14 cellular contexts compared by ENCODE assay signal in the genomic region with DNA sequence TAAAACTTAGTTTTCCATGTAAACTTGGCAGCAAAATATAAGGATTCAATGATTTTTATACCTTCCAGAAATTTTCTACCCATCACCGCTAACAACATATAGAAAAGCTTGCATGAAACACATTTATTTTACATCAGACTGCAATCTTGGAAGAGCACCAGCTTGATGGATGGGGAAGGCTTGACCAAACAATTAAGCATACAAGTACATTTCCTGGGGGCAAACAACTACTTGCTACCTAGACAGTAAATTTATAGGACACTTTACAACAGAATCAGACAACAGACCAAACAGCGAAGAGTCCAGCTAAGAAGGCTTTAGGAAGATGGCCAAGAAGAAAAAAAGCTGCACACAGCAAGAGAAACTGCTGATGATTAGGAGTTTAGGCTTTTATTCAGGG. TPM values are rescaled to one million over a fixed set of nuclear protein-coding genes. Genes with fewer than 3 reads are reported as not detected.
A peak's percentile ranks its signal among the peaks of the same experiment; 100 is the strongest.
DNase-seq lines count a peak whose midpoint lies in the region; ATAC-seq and TF ChIP-seq lines count a peak whose summit lies in the region.
"Had no signal": no experiment of that assay in that cellular context is flagged by ENCODE, and none has a peak within 500 bp of the region (broad histone marks: within the 10 kb centered on the region; RNA-seq: fewer than 3 reads in every experiment).

No MANE protein-coding gene starts in this region.

- H3K36me3 ChIP-seq in IMR-90 (ENCODE audit: control insufficient read depth, insufficient read depth, low read length) = no peaks in the 10 kb centered on the region
- H3K36me3 ChIP-seq: BE2C, right lobe of liver had no signal

- no CpG with 5 or more reads among the region's 2 CpGs for WGBS in IMR-90 (ENCODE audit: extremely low coverage in 2 of 2, insufficient read length in 1 of 2), 2 experiments

- H2BK120ac ChIP-seq in IMR-90 (ENCODE audit: low read depth, low read length) = no peak overlapping the region

- H2AFZ ChIP-seq in IMR-90 (replicated peaks; ENCODE audit: low read length, poor library complexity) = no peak overlapping the region

- no peaks in the 10 kb centered on the region; the same call in 1 of the 2 replicates for H4K20me1 ChIP-seq in IMR-90 (ENCODE audit: insufficient read depth, low read length)

- peaks cover 3 to 30% of the 10 kb centered on the region in 2 experiments for H3K79me1 ChIP-seq in IMR-90 (ENCODE audit: low read depth in 1 of 2, low read length in 2 of 2)

- H3K4me3 Mint-ChIP-seq in nephron = peak overlapping the region in 1 of 3 experiments; percentile 41

- TF ChIP-seq RAD21 in IMR-90 (IDR thresholded peaks at IDR 0.05; ENCODE audit: low read length) = no peak

- H3K4me1 Mint-ChIP-seq in nephron = peaks cover 19% of the 10 kb centered on the region

- peaks cover 11% of the 10 kb centered on the region for H3K36me3 Mint-ChIP-seq in nephron (ENCODE audit: low read depth)

- no peaks in the 10 kb centered on the region for H3K9me3 ChIP-seq in IMR-90 (ENCODE audit: control insufficient read depth, insufficient read depth, low read length)
- H3K9me3 ChIP-seq: BE2C, esophagus muscularis mucosa, right lobe of liver had no signal

- no peak overlapping the region for H2BK15ac ChIP-seq in IMR-90 (ENCODE audit: low read depth, low read length)

- dilution Hi-C loops in IMR-90 (cut with HindIII; ENCODE audit: low sequenced_read_pairs, unreplicated experiment) = no loop called here

- H3K9me1 ChIP-seq in IMR-90 (ENCODE audit: insufficient read depth, low read length) = no peaks in the 10 kb centered on the region

- H4K8ac ChIP-seq in IMR-90 (ENCODE audit: low read depth in 2 of 2, low read length in 2 of 2) = no peak overlapping the region

- intact Hi-C loops in IMR-90 (cut with micrococcal nuclease) = no loop called here

- no peak overlapping the region for H2BK5ac ChIP-seq in IMR-90 (ENCODE audit: low read depth, low read length, poor library complexity, severe bottlenecking)

- TF ChIP-seq POLR2A in IMR-90 (IDR thresholded peaks at IDR 0.05; ENCODE audit: low read depth, low read length) = no peak

- BruUV-seq in IMR-90 (replicated peaks; lab: Mats Ljungman, UMichigan) = no TSS peak

- H3K27me3 ChIP-seq in IMR-90 (ENCODE audit: control insufficient read depth, insufficient read depth, low read length) = no peaks in the 10 kb centered on the region
- H3K27me3 ChIP-seq: BE2C, esophagus muscularis mucosa, right lobe of liver had no signal

- no peaks in the 10 kb centered on the region for H3K27me3 Mint-ChIP-seq in nephron (ENCODE audit: low read depth)

- H3K27ac Mint-ChIP-seq in nephron = peak overlapping the region; percentile 7 to 29 (median 17)

- CTCF ChIA-PET in IMR-90 (lab: Yijun Ruan, JAX) = no interaction called here

- no peak overlapping the region for H3K56ac ChIP-seq in IMR-90 (ENCODE audit: extremely low read depth, insufficient read depth, low read length)

- H2AK5ac ChIP-seq in IMR-90 (ENCODE audit: low read depth, low read length) = no peak overlapping the region

- no peak overlapping the region for H3K23ac ChIP-seq in IMR-90 (ENCODE audit: low read depth, low read length)

- H3K4ac ChIP-seq in IMR-90 (ENCODE audit: low read depth, low read length) = no peak overlapping the region

- no peak for TF ChIP-seq CTCF in IMR-90 (conservative IDR thresholded peaks at IDR 0.05; ENCODE audit: low read depth, low read length)
- no peak for TF ChIP-seq CTCF in cardiac fibroblast (IDR thresholded peaks at IDR 0.05; ENCODE audit: low read depth, low read length)
- no peak for TF ChIP-seq CTCF in nephron (IDR thresholded peaks at IDR 0.05; ENCODE audit: unreplicated experiment in 3 of 3)

- no peak overlapping the region for H4K5ac ChIP-seq in IMR-90 (ENCODE audit: low read depth, low read length)

- peak overlapping the region; percentile 40; the same call in 1 of the 2 replicates for H3K4me2 ChIP-seq in IMR-90 (ENCODE audit: low read depth, low read length)

- no peak for ATAC-seq in IMR-90 (ENCODE audit: low read depth)
- no peak for ATAC-seq in HG03108 (IDR thresholded peaks at IDR 0.05; ENCODE audit: unreplicated experiment)
- ATAC-seq in HG03135 (IDR thresholded peaks at IDR 0.05; ENCODE audit: unreplicated experiment) = no peak
- no peak for ATAC-seq in HG03139 (IDR thresholded peaks at IDR 0.05; ENCODE audit: unreplicated experiment)
- ATAC-seq: K562 had no signal

- H3K14ac ChIP-seq in IMR-90 (replicated peaks; ENCODE audit: low read depth, low read length) = no peak overlapping the region

- H2AK9ac ChIP-seq in IMR-90 (replicated peaks; ENCODE audit: low read depth, low read length, poor library complexity) = no peak overlapping the region

- no peak overlapping the region for H4K91ac ChIP-seq in IMR-90 (ENCODE audit: insufficient read depth, low read depth, low read length)

- H3K27ac ChIP-seq in IMR-90 (ENCODE audit: insufficient read depth, low read length) = no peak overlapping the region

- no peaks in the 10 kb centered on the region for H3K9me3 Mint-ChIP-seq in nephron

- in situ Hi-C loops in IMR-90 (cut with MboI; ENCODE audit: low sequenced_read_pairs) = no loop called here

- POLR2A ChIA-PET in IMR-90 (lab: Charles Lee; ENCODE audit: unreplicated experiment) = no interaction called here

- DNase-seq in COLO829 (ENCODE audit: low spot score) = peak; percentile 28
- DNase-seq in IMR-90 = no peak
- DNase-seq in cardiac fibroblast (ENCODE audit: low read depth in 2 of 2) = peak; percentile 15 to 18
- DNase-seq: activated CD4-positive, alpha-beta T cell treated with anti-CD3 and anti-CD28 coated beads, Interleukin-2, amount 50 U/mL, for 1 hour; activated naive CD4-positive, alpha-beta T cell; BE2C; right lobe of liver; substantia nigra had no signal

- peaks cover 7% of the 10 kb centered on the region for H3K4me1 ChIP-seq in IMR-90 (ENCODE audit: control insufficient read depth, insufficient read depth, low read length)
- H3K4me1 ChIP-seq: BE2C had no signal

- no peak overlapping the region for H3K9ac ChIP-seq in IMR-90 (ENCODE audit: low read depth, low read length)

- no peak overlapping the region for H3K18ac ChIP-seq in IMR-90 (ENCODE audit: low read depth, low read length)

- H3K4me3 ChIP-seq in IMR-90 (ENCODE audit: insufficient read depth, low read depth, low read length) (no peak overlapping the region), cardiac fibroblast (replicated peaks in 1 of 2; ENCODE audit: low read depth in 2 of 2, low read length in 2 of 2) (no peak overlapping the region)
- H3K4me3 ChIP-seq: K562 had no signal

- no peak overlapping the region for H2BK20ac ChIP-seq in IMR-90 (ENCODE audit: low read depth, low read length)

TF ChIP-seq in IMR-90, 13 proteins besides CTCF, POLR2A, EP300 and RAD21:
- TF ChIP-seq CHD1 (IDR thresholded peaks at IDR 0.05; ENCODE audit: low read depth, low read length) (no peak), BHLHE40 (IDR thresholded peaks at IDR 0.05; ENCODE audit: low read depth, low read length) (no peak), MAZ (IDR thresholded peaks at IDR 0.05; ENCODE audit: borderline replicate concordance, low read depth, low read length) (no peak), MAFK (IDR thresholded peaks at IDR 0.05; ENCODE audit: low read depth, low read length) (no peak), RFX5 (IDR thresholded peaks at IDR 0.05; ENCODE audit: low read depth, low read length) (no peak), RCOR1 (IDR thresholded peaks at IDR 0.05; ENCODE audit: insufficient replicate concordance, low read length) (no peak), MXI1 (IDR thresholded peaks at IDR 0.05; ENCODE audit: borderline replicate concordance, low read depth, low read length) (no peak), SMC3 (IDR thresholded peaks at IDR 0.05; ENCODE audit: low read depth, low read length) (no peak), FOS (IDR thresholded peaks at IDR 0.05; ENCODE audit: low read depth, low read length) (no peak), CEBPB (IDR thresholded peaks at IDR 0.05; ENCODE audit: low read depth, low read length) (no peak)
- TF ChIP-seq, protein P1, sequence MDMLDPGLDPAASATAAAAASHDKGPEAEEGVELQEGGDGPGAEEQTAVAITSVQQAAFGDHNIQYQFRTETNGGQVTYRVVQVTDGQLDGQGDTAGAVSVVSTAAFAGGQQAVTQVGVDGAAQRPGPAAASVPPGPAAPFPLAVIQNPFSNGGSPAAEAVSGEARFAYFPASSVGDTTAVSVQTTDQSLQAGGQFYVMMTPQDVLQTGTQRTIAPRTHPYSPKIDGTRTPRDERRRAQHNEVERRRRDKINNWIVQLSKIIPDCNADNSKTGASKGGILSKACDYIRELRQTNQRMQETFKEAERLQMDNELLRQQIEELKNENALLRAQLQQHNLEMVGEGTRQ (IDR thresholded peaks at IDR 0.05; ENCODE audit: low read depth, low read length) = no peak

RNA-seq across cellular contexts. Expression of a gene that starts 8.0 kb away (rescaled TPM):
- 12.9 and 15.0 TPM in 2 replicates for total RNA-seq in IMR-90 (2012; rRNA removed)
- 4.7 and 6.1 TPM in 2 replicates for polyA plus RNA-seq in IMR-90 (2012; rRNA removed)
- polyA plus RNA-seq in IMR-90 (2012; cell fraction: cytosol; rRNA removed) = 0.52 and 0.96 TPM in 2 replicates
- 2.8 and 22.2 TPM in 2 replicates for polyA plus RNA-seq in IMR-90 (2012; cell fraction: nucleus; rRNA removed; ENCODE audit: low replicate concordance)
